Comparison of ENCODE assay signal across 8 cellular contexts in genomic region chr13:78658630-78659449, GRCh38. TPM values are rescaled to one million over a fixed set of nuclear protein-coding genes. Genes with fewer than 3 reads are reported as not detected.
DNase-seq lines count a peak whose midpoint lies in the region; ATAC-seq and TF ChIP-seq lines count a peak whose summit lies in the region.

Gene OBI1 (minus strand): TSS chr13:78659155. CDS start chr13:78659120, 35 bp downstream.

- in situ Hi-C loops in ACHN (cut with HindIII; ENCODE audit: low pct_ligation_motif_present, low pct_unique_long_range_greater_than_20kb, low sequenced_read_pairs), result no loop called here

- no peaks in the 10 kb centered on the region for H3K36me3 Mint-ChIP-seq in immature natural killer cell

- DNase-seq in ACHN (peak; percentile 88), NCI-H2171 treated with DMSO at 0.1 percent for 48 hours (lab: John Stamatoyannopoulos, UW) (peak; percentile 92), cardiac fibroblast (ENCODE audit: low read depth in 2 of 2) (peak; percentile 92 to 93), immature natural killer cell (peak; percentile 89 to 91 (median 91)), smooth muscle cell (lab: John Stamatoyannopoulos, UW; ENCODE audit: unreplicated experiment) (peak; percentile 56)

- H3K9me3 Mint-ChIP-seq in immature natural killer cell, result no peaks in the 10 kb centered on the region

- H3K79me2 ChIP-seq in smooth muscle cell (ENCODE audit: low read depth), result peaks cover 46% of the 10 kb centered on the region

- H4K20me1 ChIP-seq in smooth muscle cell (ENCODE audit: low read depth), result peaks cover 38% of the 10 kb centered on the region

- H3K4me3 ChIP-seq in WI38 (ENCODE audit: low read depth, low read length) (peak within 1 kb of the TSS; percentile 91), cardiac fibroblast (replicated peaks in 1 of 2; ENCODE audit: low read depth in 2 of 2, low read length in 2 of 2) (peak within 1 kb of the TSS; percentile 89 to 96), smooth muscle cell (peak within 1 kb of the TSS; percentile 77)

- peak within 1 kb of the TSS; percentile 96 for H2AFZ ChIP-seq in smooth muscle cell (ENCODE audit: low read depth)

- TF ChIP-seq CTCF in WI38 (IDR thresholded peaks at IDR 0.05; ENCODE audit: low read depth, low read length) (no peak), cardiac fibroblast (IDR thresholded peaks at IDR 0.05; ENCODE audit: low read depth, low read length) (no peak), smooth muscle cell (IDR thresholded peaks at IDR 0.05; ENCODE audit: borderline replicate concordance, insufficient read depth, poor library complexity, severe bottlenecking) (no peak)

- peak within 1 kb of the TSS; percentile 97 for H3K4me2 ChIP-seq in smooth muscle cell

- H3K27me3 Mint-ChIP-seq in immature natural killer cell (ENCODE audit: low read depth in 3 of 3), result peaks cover 9 to 18% (median 9%) of the 10 kb centered on the region in 3 donors

- H3K9me3 ChIP-seq in smooth muscle cell (replicated peaks; ENCODE audit: low read depth), result no peaks in the 10 kb centered on the region

- peak within 1 kb of the TSS; percentile 94 to 99 (median 98) for H3K27ac Mint-ChIP-seq in immature natural killer cell

- H3K4me1 Mint-ChIP-seq in immature natural killer cell, result peaks cover 42 to 53% of the 10 kb centered on the region in 2 donors

- H3K27ac ChIP-seq in smooth muscle cell (ENCODE audit: low read depth), result peak within 1 kb of the TSS; percentile 12

- no peaks in the 10 kb centered on the region for H3K36me3 ChIP-seq in smooth muscle cell (ENCODE audit: low read depth)

- ATAC-seq in GM18870 (IDR thresholded peaks at IDR 0.05; ENCODE audit: unreplicated experiment) (peak; percentile 66), HG03108 (IDR thresholded peaks at IDR 0.05; ENCODE audit: unreplicated experiment) (peak; percentile 76)

- no peaks in the 10 kb centered on the region for H3F3A ChIP-seq in smooth muscle cell (ENCODE audit: low read depth)

- peak within 1 kb of the TSS; percentile 70 for H3K9ac ChIP-seq in smooth muscle cell (ENCODE audit: low read depth)

- peak within 1 kb of the TSS; percentile 97 to 100 (median 98) for H3K4me3 Mint-ChIP-seq in immature natural killer cell

- peaks cover 10% of the 10 kb centered on the region for H3K4me1 ChIP-seq in smooth muscle cell (ENCODE audit: low read depth)

- no peaks in the 10 kb centered on the region for H3K27me3 ChIP-seq in smooth muscle cell (ENCODE audit: low read depth)

- WGBS in smooth muscle cell (ENCODE audit: low lambda C conversion rate), result 3% methylated on average over 65 of the region's 67 CpGs

RNA-seq across cellular contexts. Expression of gene OBI1, which starts in this region (rescaled TPM):
- 10 to 100 TPM in 1 of 3 donors, 1 to 10 TPM in 2; 5.4 to 12.3 (median 7.4) TPM for polyA plus RNA-seq in immature natural killer cell
- 15.2 and 16.1 TPM in 2 replicates for total RNA-seq in smooth muscle cell
- polyA plus RNA-seq in smooth muscle cell, result 7.0 and 8.2 TPM in 2 replicates

Comparison
In these comparisons a context has a peak if more than half of its experiments do, and no peak if none do; other contexts are left out.
1. Peak in every context shown above with its lines: DNase-seq, ATAC-seq, H3K4me3 ChIP-seq and H3K27ac ChIP-seq.